In the genomic region with DNA sequence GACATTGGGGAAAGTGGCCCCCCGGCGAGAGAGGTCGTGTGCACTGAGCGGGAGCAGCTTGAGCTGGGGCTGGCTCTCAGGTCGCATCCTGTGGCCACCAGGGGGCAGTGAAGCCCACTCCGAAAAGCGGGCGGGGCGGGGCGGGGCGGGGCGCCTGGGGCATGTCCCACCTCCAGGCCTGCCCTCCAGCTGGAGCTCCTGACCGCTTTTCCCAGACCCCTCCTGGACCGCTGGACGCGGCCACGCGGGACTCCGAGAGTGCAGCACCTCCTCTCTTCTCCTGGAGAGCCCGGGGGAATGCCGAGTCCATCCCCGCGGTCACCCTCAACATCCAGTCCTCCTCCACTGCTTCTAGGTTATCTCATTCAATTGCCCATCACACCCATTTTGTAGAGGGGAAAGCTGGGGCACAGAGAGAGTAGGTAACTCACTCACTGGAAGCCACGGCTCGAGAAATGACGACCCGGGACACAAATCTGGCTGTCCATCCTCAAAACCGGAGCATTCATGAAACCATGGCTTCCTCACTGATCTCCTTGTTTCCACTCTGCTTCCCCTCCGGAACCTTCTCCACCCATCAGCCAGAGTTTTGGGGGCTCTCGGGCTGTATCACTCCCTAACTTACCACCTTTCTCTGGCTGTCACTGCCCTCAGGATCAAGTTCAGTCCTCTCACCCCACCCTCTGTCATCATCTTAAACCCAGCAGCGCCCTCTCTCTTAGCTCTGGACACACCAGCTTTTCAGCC, we compare ENCODE assay signal across 8 cellular contexts. TPM values are rescaled to one million over a fixed set of nuclear protein-coding genes. Genes with fewer than 3 reads are reported as not detected.
A peak's percentile ranks its signal among the peaks of the same experiment; 100 is the strongest.
DNase-seq lines count a peak whose midpoint lies in the region; ATAC-seq and TF ChIP-seq lines count a peak whose summit lies in the region.

No MANE protein-coding gene starts in this region.

- TF ChIP-seq POLR2A in upper lobe of left lung (IDR thresholded peaks at IDR 0.05): peak in 2 of 4 donors; percentile 33 to 63

- peaks cover 35% of the 10 kb centered on the region for H3F3A ChIP-seq in GM23338 (replicated peaks; ENCODE audit: low read depth)
- H3F3A ChIP-seq in MM.1S (ENCODE audit: insufficient read depth, low read length): peaks cover 49% of the 10 kb centered on the region

- 6 to 14% methylated on average over 13 to 24 of the region's 31 CpGs for WGBS in upper lobe of left lung, 2 donors

- peaks cover 15% of the 10 kb centered on the region for H3K27me3 Mint-ChIP-seq in GM23338 (ENCODE audit: insufficient read depth, low read depth, poor library complexity)
- H3K27me3 Mint-ChIP-seq in activated naive CD8-positive, alpha-beta T cell treated with anti-CD3 and anti-CD28 coated beads, Interleukin-2, amount 50 U/mL, for 24 hours: no peaks in the 10 kb centered on the region

- ATAC-seq in GM23338 (peak; percentile 84), left cardiac atrium (peak; percentile 88 to 90), upper lobe of left lung (ENCODE audit: low FRiP score in 2 of 2) (peak; percentile 91 to 95)
- peak; percentile 66 for ATAC-seq in activated naive CD8-positive, alpha-beta T cell treated with anti-CD3 and anti-CD28 coated beads, Interleukin-2, amount 50 U/mL, for 24 hours

- H2AFZ ChIP-seq in GM23338: peak overlapping the region; percentile 96
- H2AFZ ChIP-seq in MM.1S (ENCODE audit: low read length): no peak overlapping the region

- H3K4me3 Mint-ChIP-seq in GM23338: peak overlapping the region; percentile 60
- peak overlapping the region; percentile 62 for H3K4me3 Mint-ChIP-seq in activated naive CD8-positive, alpha-beta T cell treated with anti-CD3 and anti-CD28 coated beads, Interleukin-2, amount 50 U/mL, for 24 hours

- peaks cover 19% of the 10 kb centered on the region for H3K4me1 Mint-ChIP-seq in GM23338
- peaks cover 54% of the 10 kb centered on the region for H3K4me1 Mint-ChIP-seq in activated naive CD8-positive, alpha-beta T cell treated with anti-CD3 and anti-CD28 coated beads, Interleukin-2, amount 50 U/mL, for 24 hours

- H3K9me2 ChIP-seq in GM23338 (ENCODE audit: insufficient read depth) (no peaks in the 10 kb centered on the region), MM.1S (replicated peaks; ENCODE audit: insufficient read depth, low read length) (no peaks in the 10 kb centered on the region)

- peaks cover 12% of the 10 kb centered on the region for H4K20me1 ChIP-seq in GM23338 (replicated peaks; ENCODE audit: insufficient read depth)
- no peaks in the 10 kb centered on the region for H4K20me1 ChIP-seq in MM.1S (ENCODE audit: insufficient read depth, low read length)

- H3K4me2 ChIP-seq in GM23338 (peak overlapping the region; percentile 93), MM.1S (ENCODE audit: low read depth, low read length) (peak overlapping the region; percentile 57; the same call in 1 of the 2 replicates)

- peak; percentile 41 for DNase-seq in DMS79 (lab: John Stamatoyannopoulos, UW)
- peak; percentile 96 for DNase-seq in GM23338 (ENCODE audit: low spot score)
- peak; percentile 73 for DNase-seq in MM.1S
- DNase-seq in SW480 (ENCODE audit: low spot score): peak; percentile 80
- DNase-seq in activated naive CD8-positive, alpha-beta T cell treated with anti-CD3 and anti-CD28 coated beads, Interleukin-2, amount 50 U/mL, for 24 hours: peak; percentile 83
- peak; percentile 87 for DNase-seq in left cardiac atrium
- DNase-seq in posterior vena cava (ENCODE audit: low spot score): peak; percentile 94
- DNase-seq in upper lobe of left lung: peak; percentile 85 to 92

- peak; percentile 61 to 79 for TF ChIP-seq CTCF in GM23338 (conservative IDR thresholded peaks at IDR 0.05; ENCODE audit: low read depth in 2 of 2)
- peak; percentile 47 for TF ChIP-seq CTCF in MM.1S (IDR thresholded peaks at IDR 0.05; ENCODE audit: low read length)
- TF ChIP-seq CTCF in upper lobe of left lung (IDR thresholded peaks at IDR 0.05): peak; percentile 71 to 90 (median 80)

- H3K79me2 ChIP-seq in GM23338 (replicated peaks; ENCODE audit: insufficient read depth) (no peaks in the 10 kb centered on the region), MM.1S (ENCODE audit: low read length) (peaks cover 38% of the 10 kb centered on the region)

- intact Hi-C loops in left cardiac atrium (cut with DNase I) (loop anchor here (1.0 to 10.0 kb wide), 3 partner anchors 61 to 173 kb away; partner anchors contain the start of gene BCL2L1 (in 1 of the 2)), posterior vena cava (cut with DNase I) (loop anchor here in 1 of 2 donors (2.0 kb wide), 1 partner anchor 63 kb away; no protein-coding TSS in a partner anchor)

- H3K36me3 ChIP-seq in GM23338 (ENCODE audit: insufficient read depth): peaks cover 3% of the 10 kb centered on the region; the same call in 1 of the 2 replicates
- H3K36me3 ChIP-seq in MM.1S (replicated peaks; ENCODE audit: insufficient read depth, low read length): peaks cover 14% of the 10 kb centered on the region
- H3K36me3 ChIP-seq in upper lobe of left lung: peaks cover 0 to 30% (median 19%) of the 10 kb centered on the region in 4 donors

- H3K9ac ChIP-seq in MM.1S (ENCODE audit: low read length): no peak overlapping the region; the same call in 1 of the 2 replicates

- no peaks in the 10 kb centered on the region; the same call in 2 of the 3 replicates for H3K9me3 Mint-ChIP-seq in GM23338
- H3K9me3 Mint-ChIP-seq in activated naive CD8-positive, alpha-beta T cell treated with anti-CD3 and anti-CD28 coated beads, Interleukin-2, amount 50 U/mL, for 24 hours: no peaks in the 10 kb centered on the region

- H3K9me3 ChIP-seq in MM.1S (replicated peaks; ENCODE audit: insufficient read depth, low read length) (no peaks in the 10 kb centered on the region), upper lobe of left lung (no peaks in the 10 kb centered on the region)

- peak overlapping the region; percentile 81 for H3K27ac ChIP-seq in GM23338 (ENCODE audit: low read depth)
- peak overlapping the region; percentile 52; the same call in 1 of the 2 replicates for H3K27ac ChIP-seq in MM.1S (ENCODE audit: low read length)
- H3K27ac ChIP-seq in upper lobe of left lung: peak overlapping the region; percentile 23 to 83 (median 76)

- peaks cover 18% of the 10 kb centered on the region for H3K4me1 ChIP-seq in GM23338 (ENCODE audit: insufficient read depth)
- H3K4me1 ChIP-seq in MM.1S (ENCODE audit: low read length): peaks cover 46% of the 10 kb centered on the region
- peaks cover 44 to 55% (median 48%) of the 10 kb centered on the region in 4 donors for H3K4me1 ChIP-seq in upper lobe of left lung

- TF ChIP-seq EP300 in upper lobe of left lung (IDR thresholded peaks at IDR 0.05): no peak

- H3K36me3 Mint-ChIP-seq in GM23338 (ENCODE audit: low read depth): peaks cover 11% of the 10 kb centered on the region; the same call in 2 of the 3 replicates
- peaks cover 44% of the 10 kb centered on the region for H3K36me3 Mint-ChIP-seq in activated naive CD8-positive, alpha-beta T cell treated with anti-CD3 and anti-CD28 coated beads, Interleukin-2, amount 50 U/mL, for 24 hours (ENCODE audit: low read depth)

- H3K27me3 ChIP-seq in GM23338 (ENCODE audit: insufficient read depth) (0 out of 2 replicates have a peak, but pooled peaks cover 2% of the 10 kb centered on the region), MM.1S (replicated peaks; ENCODE audit: insufficient read depth, low read length) (no peaks in the 10 kb centered on the region), upper lobe of left lung (no peaks in the 10 kb centered on the region)

- H3K4me3 ChIP-seq in GM23338 (peak overlapping the region; percentile 70), MM.1S (ENCODE audit: low read length) (peak overlapping the region; percentile 23; the same call in 1 of the 2 replicates), upper lobe of left lung (peak overlapping the region in 3 of 4 donors; percentile 22 to 46 (median 44))

- H3K27ac Mint-ChIP-seq in GM23338: peak overlapping the region; percentile 49; the same call in 1 of the 2 replicates
- peak overlapping the region; percentile 69 for H3K27ac Mint-ChIP-seq in activated naive CD8-positive, alpha-beta T cell treated with anti-CD3 and anti-CD28 coated beads, Interleukin-2, amount 50 U/mL, for 24 hours

TF ChIP-seq in GM23338, 12 proteins besides CTCF, POLR2A, EP300 and RAD21:
- TF ChIP-seq NANOG (IDR thresholded peaks at IDR 0.05; ENCODE audit: borderline replicate concordance) (no peak), EZH2 (IDR thresholded peaks at IDR 0.05; ENCODE audit: low read depth, unreplicated experiment) (no peak), POLR2AphosphoS5 (IDR thresholded peaks at IDR 0.05; ENCODE audit: low read depth) (peak; percentile 44; the same call in 1 of the 2 replicates), STAT1 (IDR thresholded peaks at IDR 0.05; ENCODE audit: unreplicated experiment) (no peak), CREB1 (CRISPR knock-in tag; IDR thresholded peaks at IDR 0.05; ENCODE audit: low read depth) (peak; percentile 31; the same call in 1 of the 2 replicates)
TF ChIP-seq in GM23338: peak in this region for 2.

RNA-seq across cellular contexts. Expression of gene COX4I2, which starts 24.1 kb away (rescaled TPM):
- total RNA-seq in GM23338 (2014; rRNA removed; shearing (Covaris generic)): not detected in 2 replicates
- polyA plus RNA-seq in GM23338 (2016; fragmentation: Nextera tagmentation; extraction: Ambion mirVana): 0.63 and 1.1 TPM in 2 replicates
- total RNA-seq in left cardiac atrium: 10 to 100 TPM; 11.4 to 12.6 TPM
- total RNA-seq in posterior vena cava: 1 to 10 TPM; 2.5 to 6.5 TPM
- 10 to 100 TPM in 4 of 6 donors, 1 to 10 TPM in 2; 1.9 to 24.3 (median 13.5) TPM for total RNA-seq in upper lobe of left lung

RNA-seq across cellular contexts. Expression of gene ID1, which starts 56.7 kb away (rescaled TPM):
- 452 and 479 TPM in 2 replicates for total RNA-seq in GM23338 (2014; rRNA removed; shearing (Covaris generic))
- polyA plus RNA-seq in GM23338 (2016; fragmentation: Nextera tagmentation; extraction: Ambion mirVana): 221 and 224 TPM in 2 replicates
- total RNA-seq in left cardiac atrium (100 to 1,000 TPM; 103 to 222 TPM), posterior vena cava (100 to 1,000 TPM; 117 to 145 TPM), upper lobe of left lung (100 to 1,000 TPM; 226 to 911 (median 570) TPM)

Comparison
In these comparisons a context has a peak if more than half of its experiments do, and no peak if none do; other contexts are left out.
1. Peak in every context shown above with its lines: DNase-seq, ATAC-seq, H3K4me3 ChIP-seq and H3K27ac ChIP-seq.
2. DNase-seq: peak in every context shown above with its lines; median percentile 96 in GM23338; 94 in posterior vena cava; 88 in upper lobe of left lung; 87 in left cardiac atrium; 83 in activated naive CD8-positive, alpha-beta T cell treated with anti-CD3 and anti-CD28 coated beads, Interleukin-2, amount 50 U/mL, for 24 hours; 80 in SW480; 73 in MM.1S; 41 in DMS79.